In the genomic region with DNA sequence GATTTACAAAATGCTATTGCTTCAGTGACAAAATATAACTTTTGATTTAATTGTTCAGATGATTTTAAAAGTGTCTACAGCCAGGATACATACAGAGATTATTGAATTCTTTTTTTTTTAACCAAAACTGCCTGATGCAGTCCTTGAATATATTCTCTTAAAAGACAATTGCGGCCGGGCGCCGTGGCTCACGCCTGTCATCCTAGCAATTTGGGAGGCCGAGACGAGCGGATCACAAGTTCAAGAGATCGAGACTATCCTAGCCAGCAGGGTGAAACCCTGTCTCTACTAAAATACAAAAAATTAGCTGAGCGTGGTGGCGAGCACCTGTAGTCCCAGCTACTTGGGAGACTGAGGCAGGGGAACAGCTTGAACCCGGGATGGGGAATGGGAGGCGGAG, we compare ENCODE assay signal across 6 cellular contexts.
"Had no signal": no experiment of that assay in that cellular context is flagged by ENCODE, and none has a peak within 500 bp of the region (broad histone marks: within the 10 kb centered on the region; RNA-seq: fewer than 3 reads in every experiment).

No MANE protein-coding gene starts in this region.

- H3K4me1 Mint-ChIP-seq: IgD-negative memory B cell had no signal

- H3K27ac Mint-ChIP-seq: IgD-negative memory B cell had no signal

- H3K4me3 Mint-ChIP-seq: IgD-negative memory B cell had no signal

- H3K4me3 ChIP-seq: K562 had no signal

- H3K36me3 Mint-ChIP-seq: IgD-negative memory B cell had no signal

- ATAC-seq: HepG2, K562 had no signal

- DNase-seq: IMR-90 had no signal

- H3K27ac ChIP-seq: HL-60 had no signal

- FAIRE-seq: HepG2, HTR-8/SVneo, K562 had no signal

- H3K27me3 Mint-ChIP-seq: IgD-negative memory B cell had no signal
